In the genomic region with DNA sequence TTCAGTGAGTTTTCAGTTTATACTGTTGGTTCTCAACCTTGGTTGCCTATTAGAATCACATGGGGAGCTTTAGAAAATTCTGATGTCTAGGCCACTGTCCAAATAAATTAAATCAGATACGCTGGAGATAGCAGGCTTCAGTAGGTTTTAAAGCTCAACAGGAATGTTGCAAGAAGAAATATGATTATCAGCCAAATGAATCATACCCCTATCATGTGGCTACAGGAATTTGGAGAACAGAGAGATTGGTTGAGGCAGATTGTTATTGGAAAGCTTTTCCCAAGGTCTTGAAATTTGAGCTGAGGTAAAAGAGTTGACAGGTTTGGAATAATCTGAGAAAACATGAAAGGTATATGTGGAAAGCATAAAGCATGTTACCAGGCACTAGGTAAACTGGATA, we compare ENCODE assay signal across 19 cellular contexts.
A peak's percentile ranks its signal among the peaks of the same experiment; 100 is the strongest.
DNase-seq lines count a peak whose midpoint lies in the region; ATAC-seq lines count a peak whose summit lies in the region.
"Had no signal": no experiment of that assay in that cellular context is flagged by ENCODE, and none has a peak within 500 bp of the region (broad histone marks: within the 10 kb centered on the region; RNA-seq: fewer than 3 reads in every experiment).

No MANE protein-coding gene starts in this region.

- peak; percentile 13 for ATAC-seq in esophagus mucosa
- no peak for ATAC-seq in GM19463 (IDR thresholded peaks at IDR 0.05; ENCODE audit: unreplicated experiment)
- ATAC-seq in HG03108 (IDR thresholded peaks at IDR 0.05; ENCODE audit: unreplicated experiment), result no peak

- peak; percentile 59 for DNase-seq in HCEC 1CT
- peak; percentile 17 for DNase-seq in SW480 (ENCODE audit: low spot score)
- peak; percentile 47 for DNase-seq in kidney tubule cell (ENCODE audit: low spot score)
- no peak for DNase-seq in activated CD4-positive, alpha-beta T cell treated with anti-CD3 and anti-CD28 coated beads, Interleukin-2, amount 50 U/mL, for 48 hours
- DNase-seq in iPS-NIHi7 (ENCODE audit: extremely low spot score), result no peak
- DNase-seq: CD4-positive, CD25-positive, alpha-beta regulatory T cell; COR-L47; DMS 273 treated with DMSO at 0.1 percent for 48 hours; GDM1; GOT3; MM.1S; NCI-H1092; NCI-H1436 treated with DMSO at 0.1 percent for 48 hours; NCI-H2029; NCI-H345; NCI-H524 treated with DMSO at 0.1 percent for 48 hours had no signal

Comparison
In these comparisons a context has a peak if more than half of its experiments do, and no peak if none do; other contexts are left out.
1. DNase-seq: peak in HCEC 1CT (single experiment), SW480 (single experiment) and kidney tubule cell (single experiment); none in activated CD4-positive, alpha-beta T cell treated with anti-CD3 and anti-CD28 coated beads, Interleukin-2, amount 50 U/mL, for 48 hours (0 of 2) and iPS-NIHi7 (single experiment).